Comparison of ENCODE assay signal across 19 cellular contexts in genomic region chr17:74458835-74459234, GRCh38. TPM values are rescaled to one million over a fixed set of nuclear protein-coding genes. Genes with fewer than 3 reads are reported as not detected.
DNase-seq lines count a peak whose midpoint lies in the region; TF ChIP-seq lines count a peak whose summit lies in the region.
"Had no signal": no experiment of that assay in that cellular context is flagged by ENCODE, and none has a peak within 500 bp of the region (broad histone marks: within the 10 kb centered on the region; RNA-seq: fewer than 3 reads in every experiment).

No MANE protein-coding gene starts in this region.

- peak overlapping the region; percentile 10 for H3K27ac Mint-ChIP-seq in activated CD4-positive, alpha-beta T cell treated with anti-CD3 and anti-CD28 coated beads, Interleukin-2, amount 10 ng/mL, durations not matched to agents 7 days and 5 days
- H3K27ac Mint-ChIP-seq in brain (peak overlapping the region in 3 of 5 experiments; percentile 10 to 56 (median 29)), immature natural killer cell (peak overlapping the region in 3 of 6 donors; percentile 7 to 84 (median 61))
- H3K27ac Mint-ChIP-seq in activated T-cell treated with anti-CD3 and anti-CD28 coated beads, Interleukin-2, amount 50 U/mL, for 24 hours = no peak overlapping the region
- H3K27ac Mint-ChIP-seq: B cell; CD8-positive, alpha-beta T cell; GM23338; H9 had no signal

- H3K36me3 Mint-ChIP-seq in activated CD4-positive, alpha-beta T cell treated with anti-CD3 and anti-CD28 coated beads, Interleukin-2, amount 10 ng/mL, durations not matched to agents 7 days and 5 days (ENCODE audit: low read depth) = no peaks in the 10 kb centered on the region
- no peaks in the 10 kb centered on the region for H3K36me3 Mint-ChIP-seq in brain
- H3K36me3 Mint-ChIP-seq in immature natural killer cell = no peaks in the 10 kb centered on the region
- H3K36me3 Mint-ChIP-seq in activated T-cell treated with anti-CD3 and anti-CD28 coated beads, Interleukin-2, amount 50 U/mL, for 24 hours (ENCODE audit: low read depth) = no peaks in the 10 kb centered on the region
- H3K36me3 Mint-ChIP-seq: CD4-positive, CD25-positive, alpha-beta regulatory T cell; CD8-positive, alpha-beta T cell had no signal

- TF ChIP-seq CTCF in brain (conservative IDR thresholded peaks at IDR 0.05) = no peak

- peaks cover 19% of the 10 kb centered on the region for H3K4me1 Mint-ChIP-seq in activated CD4-positive, alpha-beta T cell treated with anti-CD3 and anti-CD28 coated beads, Interleukin-2, amount 10 ng/mL, durations not matched to agents 7 days and 5 days
- H3K4me1 Mint-ChIP-seq in brain = peaks cover 42% of the 10 kb centered on the region
- H3K4me1 Mint-ChIP-seq in immature natural killer cell = peaks cover 35 to 37% of the 10 kb centered on the region in 2 donors
- peaks cover 28% of the 10 kb centered on the region for H3K4me1 Mint-ChIP-seq in activated T-cell treated with anti-CD3 and anti-CD28 coated beads, Interleukin-2, amount 50 U/mL, for 24 hours (ENCODE audit: low read depth)

- H3K9me3 Mint-ChIP-seq in activated CD4-positive, alpha-beta T cell treated with anti-CD3 and anti-CD28 coated beads, Interleukin-2, amount 10 ng/mL, durations not matched to agents 7 days and 5 days = no peaks in the 10 kb centered on the region
- H3K9me3 Mint-ChIP-seq in brain (no peaks in the 10 kb centered on the region), immature natural killer cell (no peaks in the 10 kb centered on the region)
- H3K9me3 Mint-ChIP-seq in activated T-cell treated with anti-CD3 and anti-CD28 coated beads, Interleukin-2, amount 50 U/mL, for 24 hours = no peaks in the 10 kb centered on the region
- H3K9me3 Mint-ChIP-seq: CD8-positive, alpha-beta T cell; GM23338; H9 had no signal

- H3K27me3 Mint-ChIP-seq in activated CD4-positive, alpha-beta T cell treated with anti-CD3 and anti-CD28 coated beads, Interleukin-2, amount 10 ng/mL, durations not matched to agents 7 days and 5 days = peaks cover 13% of the 10 kb centered on the region
- H3K27me3 Mint-ChIP-seq in brain (no peaks in the 10 kb centered on the region), immature natural killer cell (ENCODE audit: low read depth in 3 of 3) (peaks cover 0 to 12% (median 6%) of the 10 kb centered on the region in 3 donors)
- H3K27me3 Mint-ChIP-seq in activated T-cell treated with anti-CD3 and anti-CD28 coated beads, Interleukin-2, amount 50 U/mL, for 24 hours = no peaks in the 10 kb centered on the region

- no peak overlapping the region for H3K4me3 Mint-ChIP-seq in activated CD4-positive, alpha-beta T cell treated with anti-CD3 and anti-CD28 coated beads, Interleukin-2, amount 10 ng/mL, durations not matched to agents 7 days and 5 days
- H3K4me3 Mint-ChIP-seq in brain (no peak overlapping the region), immature natural killer cell (peak overlapping the region in 3 of 5 donors; percentile 1 to 44 (median 24))
- H3K4me3 Mint-ChIP-seq in activated T-cell treated with anti-CD3 and anti-CD28 coated beads, Interleukin-2, amount 50 U/mL, for 24 hours = no peak overlapping the region
- H3K4me3 Mint-ChIP-seq: B cell; CD4-positive, CD25-positive, alpha-beta regulatory T cell; CD8-positive, alpha-beta T cell; GM23338; H9 had no signal

- CTCF ChIA-PET in activated CD4-positive, alpha-beta T cell treated with anti-CD3 and anti-CD28 coated beads, Interleukin-2, amount 10 ng/mL, durations not matched to agents 7 days and 5 days (lab: Charles Lee) = interaction anchor here (1.2 to 5.0 kb wide), 4 partner anchors 11 to 89 kb away, joined by 3 to 35 read pairs (median 14); partner anchors contain the start of gene GPR142

- DNase-seq in activated CD4-positive, alpha-beta T cell treated with anti-CD3 and anti-CD28 coated beads, Interleukin-2, amount 10 ng/mL, durations not matched to agents 7 days and 5 days = no peak
- DNase-seq in activated CD4-positive, alpha-beta T cell treated with anti-CD3 and anti-CD28 coated beads for 48 hours = no peak
- no peak for DNase-seq in immature natural killer cell
- DNase-seq in activated T-cell treated with anti-CD3 and anti-CD28 coated beads, Interleukin-2, amount 50 U/mL, for 24 hours = no peak
- DNase-seq in mucosa of gallbladder (ENCODE audit: low spot score) = no peak
- DNase-seq in T-helper 9 cell = no peak
- no peak for DNase-seq in SK-N-DZ (ENCODE audit: low spot score)
- DNase-seq: CD4-positive, CD25-positive, alpha-beta regulatory T cell; CD8-positive, alpha-beta T cell; DMS 273 treated with DMSO at 0.1 percent for 48 hours; DMS79; EL; GF-D8; H9 had no signal

- POLR2A ChIA-PET in activated CD4-positive, alpha-beta T cell treated with anti-CD3 and anti-CD28 coated beads, Interleukin-2, amount 10 ng/mL, durations not matched to agents 7 days and 5 days (lab: Charles Lee) = no interaction called here

RNA-seq across cellular contexts. Expression of gene CD300A, which starts 7.6 kb away (rescaled TPM):
- total RNA-seq in activated CD4-positive, alpha-beta T cell treated with anti-CD3 and anti-CD28 coated beads, Interleukin-2, amount 10 ng/mL, durations not matched to agents 7 days and 5 days = 1 to 10 TPM; 6.7 to 6.8 TPM
- polyA plus RNA-seq in brain (ENCODE audit: insufficient read depth, low read depth, low replicate concordance) = 3.5 TPM
- 100 to 1,000 TPM; 357 to 514 (median 505) TPM for polyA plus RNA-seq in immature natural killer cell
- 15.2 TPM for total RNA-seq in mucosa of gallbladder
- not detected in 2 replicates for polyA plus RNA-seq in SK-N-DZ (2014; cell fraction: cytosol; rRNA removed)
- polyA plus RNA-seq in SK-N-DZ (2014; cell fraction: nucleus; rRNA removed) = not detected in 2 replicates
- total RNA-seq: H4, H9 had no signal
- polyA plus RNA-seq: AG04450 had no signal

RNA-seq across cellular contexts. Expression of gene GPRC5C, which starts 26.9 kb away (rescaled TPM):
- total RNA-seq in activated CD4-positive, alpha-beta T cell treated with anti-CD3 and anti-CD28 coated beads, Interleukin-2, amount 10 ng/mL, durations not matched to agents 7 days and 5 days = not detected
- polyA plus RNA-seq in brain (ENCODE audit: insufficient read depth, low read depth, low replicate concordance) (63.8 TPM), immature natural killer cell (1 to 10 TPM in 1 of 3 donors, under 1 TPM in 1, not detected in 1; 0.89 to 3.2 TPM)
- total RNA-seq in mucosa of gallbladder = 148 TPM
- polyA plus RNA-seq in SK-N-DZ (2014; cell fraction: cytosol; rRNA removed) = 0.30 TPM in 1 of 2 replicates, not detected in the other
- polyA plus RNA-seq in SK-N-DZ (2014; cell fraction: nucleus; rRNA removed) = not detected in 2 replicates
- total RNA-seq: CD4-positive, CD25-positive, alpha-beta regulatory T cell had no signal
- polyA plus RNA-seq: CD4-positive, CD25-positive, alpha-beta regulatory T cell had no signal

Comparison
In these comparisons a context has a peak if more than half of its experiments do, and no peak if none do; other contexts are left out.
1. H3K4me3 Mint-ChIP-seq: peak in immature natural killer cell (3 of 5); none in activated CD4-positive, alpha-beta T cell treated with anti-CD3 and anti-CD28 coated beads, Interleukin-2, amount 10 ng/mL, durations not matched to agents 7 days and 5 days (single experiment), brain (0 of 5) and activated T-cell treated with anti-CD3 and anti-CD28 coated beads, Interleukin-2, amount 50 U/mL, for 24 hours (single experiment).
2. RNA of gene GPRC5C, which starts 26.9 kb away (total RNA-seq): 148 TPM in mucosa of gallbladder (single experiment); not detected in activated CD4-positive, alpha-beta T cell treated with anti-CD3 and anti-CD28 coated beads, Interleukin-2, amount 10 ng/mL, durations not matched to agents 7 days and 5 days; every median in the first group is over 100 times any median in the second.